In the genomic region with DNA sequence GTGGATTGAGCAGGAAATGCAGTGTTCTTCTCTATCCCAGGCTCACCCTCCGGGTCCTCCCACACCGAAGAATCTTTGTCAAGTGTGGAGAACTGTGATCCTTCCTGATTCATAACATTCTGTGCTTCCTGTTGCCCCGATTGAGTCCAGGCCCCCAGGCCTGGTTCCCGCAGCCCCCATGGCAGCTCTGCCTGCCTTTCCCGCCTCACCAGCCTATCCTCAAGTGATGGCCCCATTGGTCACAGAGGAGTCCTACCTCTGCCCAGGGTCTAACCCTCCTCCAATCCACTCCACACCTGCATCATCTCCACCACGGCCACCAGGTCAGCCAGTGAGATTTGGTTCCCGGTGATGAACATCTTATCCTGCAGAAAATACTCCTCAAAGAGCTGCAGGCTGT, we compare ENCODE assay signal across 20 cellular contexts. TPM values are rescaled to one million over a fixed set of nuclear protein-coding genes. Genes with fewer than 3 reads are reported as not detected.
"Had no signal": no experiment of that assay in that cellular context is flagged by ENCODE, and none has a peak within 500 bp of the region (broad histone marks: within the 10 kb centered on the region; RNA-seq: fewer than 3 reads in every experiment).

No MANE protein-coding gene starts in this region.

RNA-seq across cellular contexts. Expression of a gene that starts 5.5 kb away (rescaled TPM):
- total RNA-seq: naive thymus-derived CD4-positive, alpha-beta T cell; natural killer cell; neural crest cell; occipital lobe; osteocyte; pancreas; posterior vena cava; pulmonary artery endothelial cell; right atrium auricular region; sciatic nerve; smooth muscle cell; spleen; stomach; subcutaneous adipose tissue; suprapubic skin; transverse colon; upper lobe of right lung; urinary bladder; vagina had no signal

RNA-seq across cellular contexts. Expression of a gene that starts 19.8 kb away (rescaled TPM):
- total RNA-seq: naive thymus-derived CD4-positive, alpha-beta T cell; natural killer cell; neural crest cell; occipital lobe; osteocyte; prostate gland; sciatic nerve; stomach; subcutaneous adipose tissue; urinary bladder; vagina had no signal

RNA-seq across cellular contexts. Expression of a gene that starts 33.1 kb away (rescaled TPM):
- total RNA-seq: neural crest cell, osteocyte, smooth muscle cell, vagina had no signal
